ENCODE assay signal across 16 cellular contexts in genomic region chr1:51927029-51927428, GRCh38.
"Had no signal": no experiment of that assay in that cellular context is flagged by ENCODE, and none has a peak within 500 bp of the region (broad histone marks: within the 10 kb centered on the region; RNA-seq: fewer than 3 reads in every experiment).

No MANE protein-coding gene starts in this region.

- H3K27me3 Mint-ChIP-seq: progenitor cell of endocrine pancreas had no signal

- ATAC-seq: esophagus mucosa, left lung had no signal

- H3K27me3 ChIP-seq: breast epithelium had no signal

- DNase-seq: activated CD4-positive, alpha-beta T cell treated with anti-CD3 and anti-CD28 coated beads for 1 hour; activated effector memory CD4-positive, alpha-beta T cell treated with anti-CD3 and anti-CD28 coated beads, Interleukin-2, amount 50 U/mL, for 16 hours; activated naive CD4-positive, alpha-beta T cell treated with anti-CD3 and anti-CD28 coated beads, Interleukin-2, amount 50 U/mL, for 16 hours; aorta; effector CD8-positive, alpha-beta T cell; left lung; mammary epithelial cell; occipital lobe; WERI-Rb-1 had no signal

- H3K4me3 Mint-ChIP-seq: activated T-cell treated with anti-CD3 and anti-CD28 coated beads, Interleukin-2, amount 50 U/mL, for 72 hours; dendritic cell treated with granulocyte-macrophage colony-stimulating factor and Interleukin-4, amounts not matched to agents 40 ng/mL and 50 ng/mL, for 4 days; stimulated activated naive CD8-positive, alpha-beta T cell treated with anti-CD3 and anti-CD28 coated beads, Interleukin-15, Interleukin-2, amounts not matched to agents 100 ng/mL and 50 ng/mL, for 24 hours had no signal

- H3K9me3 Mint-ChIP-seq: activated T-cell treated with anti-CD3 and anti-CD28 coated beads, Interleukin-2, amount 50 U/mL, for 72 hours; dendritic cell treated with granulocyte-macrophage colony-stimulating factor and Interleukin-4, amounts not matched to agents 40 ng/mL and 50 ng/mL, for 4 days; stimulated activated naive CD8-positive, alpha-beta T cell treated with anti-CD3 and anti-CD28 coated beads, Interleukin-15, Interleukin-2, amounts not matched to agents 100 ng/mL and 50 ng/mL, for 24 hours had no signal

- H3K36me3 ChIP-seq: breast epithelium, left lung, tibial nerve had no signal

- H3K27ac Mint-ChIP-seq: activated T-cell treated with anti-CD3 and anti-CD28 coated beads, Interleukin-2, amount 50 U/mL, for 72 hours; dendritic cell treated with granulocyte-macrophage colony-stimulating factor and Interleukin-4, amounts not matched to agents 40 ng/mL and 50 ng/mL, for 4 days; progenitor cell of endocrine pancreas; stimulated activated naive CD8-positive, alpha-beta T cell treated with anti-CD3 and anti-CD28 coated beads, Interleukin-15, Interleukin-2, amounts not matched to agents 100 ng/mL and 50 ng/mL, for 24 hours had no signal

- H3K9me3 ChIP-seq: breast epithelium, left lung, tibial nerve had no signal

- H3K4me1 ChIP-seq: breast epithelium, left lung, tibial nerve had no signal

- H3K27ac ChIP-seq: breast epithelium, left lung, tibial nerve, WERI-Rb-1 had no signal

- H3K4me3 ChIP-seq: breast epithelium, left lung, tibial nerve had no signal
